19 cellular contexts compared by ENCODE assay signal in genomic region chr9:104258289-104259045, GRCh38.
"Had no signal": no experiment of that assay in that cellular context is flagged by ENCODE, and none has a peak within 500 bp of the region (broad histone marks: within the 10 kb centered on the region; RNA-seq: fewer than 3 reads in every experiment).

No MANE protein-coding gene starts in this region.

- H3K27ac Mint-ChIP-seq: activated naive CD4-positive, alpha-beta T cell treated with anti-CD3 and anti-CD28 coated beads, Interleukin-2, amount 50 U/mL, for 24 hours; nephron; T-cell had no signal

- H3K27ac ChIP-seq: ascending aorta, colonic mucosa, right atrium auricular region, skin epidermis, suprapubic skin, vagina had no signal

- H3K36me3 ChIP-seq: ascending aorta, colonic mucosa, right atrium auricular region, suprapubic skin, vagina had no signal

- H3K27me3 Mint-ChIP-seq: central memory CD8-positive, alpha-beta T cell had no signal

- H3K4me1 Mint-ChIP-seq: activated naive CD4-positive, alpha-beta T cell treated with anti-CD3 and anti-CD28 coated beads, Interleukin-2, amount 50 U/mL, for 24 hours; central memory CD8-positive, alpha-beta T cell; nephron had no signal

- ATAC-seq: stimulated activated naive CD8-positive, alpha-beta T cell treated with anti-CD3 and anti-CD28 coated beads, Interleukin-15, Interleukin-2, amounts not matched to agents 100 U/mL and 50 U/mL, for 24 hours; T-cell had no signal

- DNase-seq: activated CD4-positive, alpha-beta T cell treated with anti-CD3 and anti-CD28 coated beads for 1 hour; activated gamma-delta T cell; colonic mucosa; foreskin melanocyte; head of caudate nucleus; midbrain; occipital lobe; stimulated activated naive CD8-positive, alpha-beta T cell treated with anti-CD3 and anti-CD28 coated beads, Interleukin-15, Interleukin-2, amounts not matched to agents 100 U/mL and 50 U/mL, for 24 hours; T-cell; trophoblast cell had no signal

- H3K4me3 ChIP-seq: ascending aorta, colonic mucosa, lung, right atrium auricular region, skin epidermis, suprapubic skin, vagina had no signal

- H3K4me1 ChIP-seq: ascending aorta, colonic mucosa, right atrium auricular region, suprapubic skin, vagina had no signal

- H3K4me3 Mint-ChIP-seq: activated naive CD4-positive, alpha-beta T cell treated with anti-CD3 and anti-CD28 coated beads, Interleukin-2, amount 50 U/mL, for 24 hours; central memory CD8-positive, alpha-beta T cell; nephron; T-cell had no signal

- H3K27me3 ChIP-seq: ascending aorta, colonic mucosa, right atrium auricular region, suprapubic skin, vagina had no signal

- H3K9me3 ChIP-seq: ascending aorta, colonic mucosa, suprapubic skin, vagina had no signal

- H3K36me3 Mint-ChIP-seq: activated naive CD4-positive, alpha-beta T cell treated with anti-CD3 and anti-CD28 coated beads, Interleukin-2, amount 50 U/mL, for 24 hours; T-cell had no signal
